ENCODE assay signal across 1 cellular context in the genomic region with DNA sequence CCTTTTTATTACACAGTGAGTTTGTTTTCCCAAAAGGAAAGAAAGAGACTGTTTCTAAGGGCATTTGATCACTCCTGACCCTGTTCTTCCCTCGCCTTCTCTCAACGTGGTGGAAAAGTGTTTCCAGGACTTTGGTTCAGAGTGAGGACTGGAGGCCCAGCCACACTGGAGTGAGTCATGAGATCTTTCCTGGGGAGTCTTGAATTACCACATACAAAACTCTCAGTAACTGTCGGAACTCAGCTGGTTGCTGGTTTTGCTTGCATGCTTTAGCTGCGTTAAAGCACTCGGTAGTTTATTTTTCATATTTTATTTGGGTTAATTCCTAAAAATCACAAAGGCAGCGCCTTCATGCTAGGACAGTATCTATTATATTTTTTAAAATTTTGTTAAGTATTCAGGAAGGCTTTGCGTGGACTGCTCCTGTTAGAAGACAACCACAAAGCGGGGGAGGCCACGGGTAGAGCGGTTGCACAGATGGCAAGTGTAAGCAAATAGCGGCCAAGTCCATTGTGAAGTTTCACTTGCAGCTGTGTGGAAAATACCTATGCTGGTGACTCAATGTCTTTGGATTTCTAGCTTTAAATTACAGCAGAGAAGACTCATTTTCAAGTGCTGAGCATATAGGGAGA.
TF ChIP-seq lines count a peak whose summit lies in the region.

No MANE protein-coding gene starts in this region.

TF ChIP-seq in K562, 482 proteins besides CTCF, POLR2A, EP300 and RAD21 (continued from another document):
- TF ChIP-seq, protein P1, sequence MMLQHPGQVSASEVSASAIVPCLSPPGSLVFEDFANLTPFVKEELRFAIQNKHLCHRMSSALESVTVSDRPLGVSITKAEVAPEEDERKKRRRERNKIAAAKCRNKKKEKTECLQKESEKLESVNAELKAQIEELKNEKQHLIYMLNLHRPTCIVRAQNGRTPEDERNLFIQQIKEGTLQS (IDR thresholded peaks at IDR 0.05): peak; percentile 11; the same call in 1 of the 2 replicates
- TF ChIP-seq, protein P1 (CRISPR knock-in tag; conservative IDR thresholded peaks at IDR 0.05): no peak
- TF ChIP-seq FOSL1 (tag; conservative IDR thresholded peaks at IDR 0.05): peak; percentile 74
- TF ChIP-seq ZNF589 (CRISPR knock-in tag; IDR thresholded peaks at IDR 0.05; ENCODE audit: low read depth): peak; percentile 82; the same call in 1 of the 2 replicates
- peak; percentile 18; the same call in 1 of the 2 replicates for TF ChIP-seq PATZ1 (CRISPR knock-in tag; IDR thresholded peaks at IDR 0.05; ENCODE audit: borderline replicate concordance)
- no peak for TF ChIP-seq PHF20 (IDR thresholded peaks at IDR 0.05; ENCODE audit: partially characterized antibody)
- TF ChIP-seq E2F4 (CRISPR knock-in tag; IDR thresholded peaks at IDR 0.05; ENCODE audit: low read depth): no peak
- TF ChIP-seq JUND (IDR thresholded peaks at IDR 0.05; ENCODE audit: borderline replicate concordance, low read depth, low read length): peak; percentile 40
- TF ChIP-seq JUND (tag; IDR thresholded peaks at IDR 0.05; ENCODE audit: borderline replicate concordance, low read depth, low read length): peak; percentile 49; the same call in 1 of the 3 replicates
- TF ChIP-seq CEBPG (CRISPR knock-in tag; IDR thresholded peaks at IDR 0.05): no peak
- 0 out of 4 replicates have a peak, but pooled peaks of 1 of the 2 experiments have one; percentile 22 for TF ChIP-seq CEBPG (tag; conservative IDR thresholded peaks at IDR 0.05 in 1 of 2, IDR thresholded peaks at IDR 0.05 in 1 of 2)
- TF ChIP-seq HMBOX1 (IDR thresholded peaks at IDR 0.05): peak; percentile 54; the same call in 1 of the 2 replicates
